Comparison of ENCODE assay signal across 8 cellular contexts in the genomic region with DNA sequence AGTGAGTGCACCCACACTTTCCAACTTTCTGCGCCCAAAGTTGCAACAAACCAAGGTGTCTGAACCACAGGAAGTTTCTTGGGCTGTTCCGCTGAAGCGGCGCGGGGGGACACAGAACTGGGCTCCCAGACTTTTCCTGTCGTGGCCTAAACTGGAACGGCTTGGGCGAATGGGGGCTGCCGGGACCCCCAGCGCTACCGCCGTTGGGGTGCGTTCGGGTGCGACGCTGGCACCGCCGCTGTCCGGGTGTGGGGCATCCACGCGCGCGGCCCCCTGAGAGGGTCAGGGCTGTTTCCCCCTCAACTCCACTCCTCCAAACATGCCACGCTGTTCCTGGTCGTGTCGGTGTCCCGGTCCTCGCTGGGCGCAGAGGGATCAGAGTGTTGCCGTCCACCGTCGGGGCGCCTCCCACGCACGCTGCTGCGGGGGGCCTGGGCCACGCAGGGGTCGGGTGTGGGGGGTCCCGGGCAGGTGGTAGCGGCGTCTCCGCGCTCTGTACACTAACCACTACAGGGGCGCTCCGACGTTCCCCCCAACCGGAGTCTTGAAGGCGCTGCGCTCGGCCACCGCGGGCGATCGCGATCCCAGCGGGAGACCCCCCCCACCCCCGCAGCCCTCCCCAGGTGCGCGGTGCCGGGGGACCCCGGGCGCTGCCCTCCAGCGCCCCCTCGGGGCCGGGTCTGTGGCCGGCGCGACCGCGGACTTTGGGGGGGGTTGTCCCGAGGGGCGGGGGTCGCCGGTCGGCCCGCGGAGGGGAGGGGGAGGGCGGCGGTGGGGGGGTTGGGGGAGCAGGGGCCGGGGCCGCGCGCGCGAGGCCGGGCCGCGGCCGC. TPM values are rescaled to one million over a fixed set of nuclear protein-coding genes. Genes with fewer than 3 reads are reported as not detected.
A peak's percentile ranks its signal among the peaks of the same experiment; 100 is the strongest.
DNase-seq lines count a peak whose midpoint lies in the region; ATAC-seq and TF ChIP-seq lines count a peak whose summit lies in the region.

No MANE protein-coding gene starts in this region.

- TF ChIP-seq CTCF in hepatocyte (IDR thresholded peaks at IDR 0.05; ENCODE audit: poor library complexity) (peak; percentile 44), sigmoid colon (IDR thresholded peaks at IDR 0.05) (peak in 1 of 4 experiments; percentile 46)

- DNase-seq in AG08395 (ENCODE audit: low spot score) (peak; percentile 55), SJCRH30 (peak; percentile 40 to 64), hepatocyte (ENCODE audit: low spot score) (peak; percentile 86), sigmoid colon (peak; percentile 71), COLO829 (ENCODE audit: low spot score) (no peak)
- peak; percentile 35 for DNase-seq in activated naive CD8-positive, alpha-beta T cell treated with anti-CD3 and anti-CD28 coated beads, Interleukin-2, amount 50 U/mL, for 16 hours (ENCODE audit: low read depth, low spot score)

- H3K9me3 ChIP-seq in SJCRH30 (replicated peaks), result no peaks in the 10 kb centered on the region
- no peaks in the 10 kb centered on the region for H3K9me3 ChIP-seq in hepatocyte (ENCODE audit: low read depth)
- no peaks in the 10 kb centered on the region for H3K9me3 ChIP-seq in sigmoid colon

- peak overlapping the region; percentile 100 for H3K4me2 ChIP-seq in hepatocyte

- TF ChIP-seq EP300 in sigmoid colon (IDR thresholded peaks at IDR 0.05), result no peak

- H3K36me3 ChIP-seq in SJCRH30 (no peaks in the 10 kb centered on the region), hepatocyte (replicated peaks; ENCODE audit: insufficient read depth, low read depth) (no peaks in the 10 kb centered on the region), sigmoid colon (no peaks in the 10 kb centered on the region)

- no peaks in the 10 kb centered on the region for H3K9me2 ChIP-seq in hepatocyte (replicated peaks; ENCODE audit: insufficient read depth)

- H3K4me1 ChIP-seq in SJCRH30 (peaks cover 9% of the 10 kb centered on the region), hepatocyte (ENCODE audit: insufficient read depth) (peaks cover 27% of the 10 kb centered on the region), sigmoid colon (peaks cover 4 to 43% (median 31%) of the 10 kb centered on the region in 4 donors)

- peaks cover 38% of the 10 kb centered on the region for H3K79me2 ChIP-seq in hepatocyte

- no peaks in the 10 kb centered on the region for H3K27me3 ChIP-seq in SJCRH30
- H3K27me3 ChIP-seq in hepatocyte, result peaks cover 3% of the 10 kb centered on the region
- H3K27me3 ChIP-seq in sigmoid colon, result no peaks in the 10 kb centered on the region

- H3K27ac ChIP-seq in SJCRH30 (no peak overlapping the region), hepatocyte (peak overlapping the region; percentile 90), sigmoid colon (peak overlapping the region; percentile 79 to 87 (median 85))

- ATAC-seq in GM18907 (IDR thresholded peaks at IDR 0.05; ENCODE audit: unreplicated experiment) (peak; percentile 34), HG03159 (IDR thresholded peaks at IDR 0.05; ENCODE audit: unreplicated experiment) (peak; percentile 35)

- H2AFZ ChIP-seq in hepatocyte, result peak overlapping the region; percentile 87

- peaks cover 28% of the 10 kb centered on the region for H4K20me1 ChIP-seq in hepatocyte (ENCODE audit: insufficient read depth, poor library complexity, severe bottlenecking)

- peak overlapping the region; percentile 77 for H3K4me3 ChIP-seq in SJCRH30
- H3K4me3 ChIP-seq in hepatocyte, result peak overlapping the region; percentile 82
- peak overlapping the region; percentile 62 to 96 (median 79) for H3K4me3 ChIP-seq in sigmoid colon

- no peak for TF ChIP-seq POLR2A in sigmoid colon (IDR thresholded peaks at IDR 0.05)

- WGBS in hepatocyte (ENCODE audit: low lambda C conversion rate, missing lambda C conversion rate), result under 1% methylated on average over 32 of the region's 89 CpGs
- WGBS in sigmoid colon, 2 donors, result 0 to 1% methylated on average over 87 to 88 of the region's 89 CpGs

- intact Hi-C loops in sigmoid colon (cut with DNase I), result loop anchor here (1.0 to 5.0 kb wide), 8 partner anchors 68 to 422 kb away; no protein-coding TSS in a partner anchor

RNA-seq across cellular contexts. Expression of gene CUX1, which starts 2.2 kb away (rescaled TPM):
- total RNA-seq in SJCRH30 (2014; rRNA removed; shearing (Covaris generic)), result 24.2 and 29.1 TPM in 2 replicates
- total RNA-seq in hepatocyte, result 60.1 and 64.3 TPM in 2 replicates
- polyA plus RNA-seq in hepatocyte, result 76.8 and 92.5 TPM in 2 replicates
- total RNA-seq in sigmoid colon, result 100 to 1,000 TPM in 2 of 4 donors, 10 to 100 TPM in 2; 47.4 to 127 (median 79.0) TPM
- polyA plus RNA-seq in sigmoid colon, result 10 to 100 TPM; 46.7 to 49.9 (median 47.2) TPM
